ENCODE assay signal across 8 cellular contexts in the genomic region with DNA sequence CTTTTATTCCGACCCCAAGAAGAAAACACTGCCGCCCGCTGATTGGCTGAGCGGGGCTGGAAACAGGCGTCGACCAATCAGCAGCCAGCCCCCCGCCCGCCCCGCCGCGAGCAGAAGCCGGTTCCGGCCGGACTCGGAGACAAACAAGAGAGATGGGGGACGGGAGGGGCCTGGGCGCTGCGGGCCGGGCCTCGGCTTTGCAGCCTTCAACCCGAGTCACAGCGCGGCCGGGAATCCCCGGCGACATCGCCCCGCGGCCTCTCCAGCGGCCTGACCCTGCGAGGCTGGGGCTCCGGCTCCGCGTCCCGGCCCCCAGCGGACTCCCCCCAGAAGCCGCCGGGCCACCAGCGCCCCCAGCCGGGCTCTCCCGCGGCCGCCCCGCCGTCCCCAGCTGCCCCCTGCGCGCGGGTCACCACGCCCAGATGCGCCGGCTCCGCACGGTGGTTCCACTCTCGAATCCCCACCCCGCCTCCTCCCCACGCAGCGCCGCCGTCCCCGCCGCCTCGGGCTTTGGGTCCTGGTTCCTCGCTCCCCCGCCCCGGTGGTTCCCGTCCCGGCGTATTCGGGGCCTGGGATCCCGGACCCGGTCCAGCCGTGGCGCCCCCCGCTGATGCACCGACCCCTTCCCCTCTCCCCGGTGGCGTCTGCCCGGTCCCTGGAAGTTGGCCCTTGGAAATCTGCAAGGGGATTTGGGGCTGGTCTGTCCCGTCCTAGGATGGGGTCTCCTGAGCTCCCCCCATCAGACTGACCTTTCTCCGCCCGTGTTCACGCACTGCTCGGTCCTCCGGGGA. TPM values are rescaled to one million over a fixed set of nuclear protein-coding genes. Genes with fewer than 3 reads are reported as not detected.
DNase-seq lines count a peak whose midpoint lies in the region; ATAC-seq and TF ChIP-seq lines count a peak whose summit lies in the region.

No MANE protein-coding gene starts in this region.

- no peaks in the 10 kb centered on the region for H3K36me3 ChIP-seq in effector memory CD4-positive, alpha-beta T cell (ENCODE audit: control insufficient read depth, insufficient read depth, low read length)

- intact Hi-C loops in CD4-positive, alpha-beta T cell (cut with DNase I, micrococcal nuclease), result loop anchor here (1.0 to 10.0 kb wide), 7 partner anchors 20 to 420 kb away; a partner anchor contains a TSS

- CTCF ChIA-PET in CD4-positive, alpha-beta T cell (lab: Charles Lee), result interaction anchor here (1.2 to 2.1 kb wide), 9 partner anchors 11 to 264 kb away, joined by 4 to 12 read pairs (median 6); a partner anchor contains a TSS

- H3K9me3 ChIP-seq in CD4-positive, alpha-beta T cell (ENCODE audit: control insufficient read depth, low read length), result no peaks in the 10 kb centered on the region
- H3K9me3 ChIP-seq in effector memory CD4-positive, alpha-beta T cell (ENCODE audit: control insufficient read depth, low read length), result no peaks in the 10 kb centered on the region

- H3K27ac ChIP-seq in CD4-positive, alpha-beta T cell (ENCODE audit: low read depth, low read length), result peak overlapping the region; percentile 46
- peak overlapping the region; percentile 53 for H3K27ac ChIP-seq in effector memory CD4-positive, alpha-beta T cell (ENCODE audit: insufficient read depth, low read length, poor library complexity, severe bottlenecking)

- H3K4me1 ChIP-seq in effector memory CD4-positive, alpha-beta T cell (ENCODE audit: control insufficient read depth, insufficient read depth, low read length, poor library complexity, severe bottlenecking), result peaks cover 7% of the 10 kb centered on the region

- H3K4me3 ChIP-seq in effector memory CD4-positive, alpha-beta T cell (ENCODE audit: insufficient read depth, low read depth, low read length, poor library complexity, severe bottlenecking), result peak overlapping the region; percentile 79

- no peaks in the 10 kb centered on the region for H3K9me3 Mint-ChIP-seq in CD4-positive, alpha-beta T cell
- H3K9me3 Mint-ChIP-seq in memory B cell, result no peaks in the 10 kb centered on the region

- H3K27me3 ChIP-seq in CD4-positive, alpha-beta T cell (ENCODE audit: control insufficient read depth, insufficient read depth, low read length), result no peaks in the 10 kb centered on the region
- peaks cover 4% of the 10 kb centered on the region for H3K27me3 ChIP-seq in effector memory CD4-positive, alpha-beta T cell (replicated peaks; ENCODE audit: control insufficient read depth, insufficient read depth, low read length, poor library complexity, severe bottlenecking)

- DNase-seq in CD4-positive, alpha-beta T cell, result peak; percentile 76 to 89 (median 86)
- DNase-seq in HT-29 (ENCODE audit: low spot score), result peak; percentile 85
- peak; percentile 23 for DNase-seq in NK-92 (lab: John Stamatoyannopoulos, UW; ENCODE audit: unreplicated experiment)
- peak; percentile 78 to 79 for DNase-seq in activated CD8-positive, alpha-beta memory T cell treated with anti-CD3 and anti-CD28 coated beads for 4 hours (ENCODE audit: low read depth in 2 of 2)
- DNase-seq in effector memory CD4-positive, alpha-beta T cell, result peak; percentile 77 to 85 (median 83)
- DNase-seq in memory B cell (ENCODE audit: low spot score in 2 of 2), result peak; percentile 84 to 86
- peak; percentile 78 to 82 (median 81) for DNase-seq in stimulated activated CD4-positive, alpha-beta T cell treated with anti-CD3 and anti-CD28 coated beads, TNF-alpha, amount 100 ng/mL, for 48 hours (ENCODE audit: low read depth in 3 of 3)

- H3K36me3 Mint-ChIP-seq in CD4-positive, alpha-beta T cell (ENCODE audit: low read depth), result peaks cover 7% of the 10 kb centered on the region
- peaks cover 2% of the 10 kb centered on the region for H3K36me3 Mint-ChIP-seq in memory B cell

- POLR2A ChIA-PET in CD4-positive, alpha-beta T cell (lab: Charles Lee), result interaction anchor here (1.0 to 3.8 kb wide), 13 partner anchors 8 to 877 kb away, joined by 3 to 44 read pairs (median 6); a partner anchor contains a TSS

- ATAC-seq in CD4-positive, alpha-beta T cell (ENCODE audit: poor library complexity), result peak; percentile 75
- ATAC-seq in GM19455 (IDR thresholded peaks at IDR 0.05; ENCODE audit: unreplicated experiment) (peak; percentile 54), memory B cell (ENCODE audit: low read depth) (peak; percentile 69)

- no peaks in the 10 kb centered on the region for H3K27me3 Mint-ChIP-seq in CD4-positive, alpha-beta T cell
- H3K27me3 Mint-ChIP-seq in memory B cell, result no peaks in the 10 kb centered on the region

- H3K4me1 Mint-ChIP-seq in CD4-positive, alpha-beta T cell (ENCODE audit: low read depth), result peaks cover 23% of the 10 kb centered on the region
- H3K4me1 Mint-ChIP-seq in memory B cell, result peaks cover 37% of the 10 kb centered on the region

- TF ChIP-seq CTCF in CD4-positive, alpha-beta T cell (IDR thresholded peaks at IDR 0.05), result no peak

- peak overlapping the region; percentile 77 for H3K27ac Mint-ChIP-seq in CD4-positive, alpha-beta T cell
- H3K27ac Mint-ChIP-seq in memory B cell, result peak overlapping the region; percentile 96

- H3K4me3 Mint-ChIP-seq in CD4-positive, alpha-beta T cell, result peak overlapping the region; percentile 96
- peak overlapping the region; percentile 94 for H3K4me3 Mint-ChIP-seq in memory B cell

RNA-seq across cellular contexts. Expression of a gene that starts 0.4 kb away (rescaled TPM):
- 10 to 100 TPM in 1 of 2 experiments, 1 to 10 TPM in 1; 9.0 to 10.2 TPM for total RNA-seq in CD4-positive, alpha-beta T cell
- 22.4 and 34.0 TPM in 2 replicates for total RNA-seq in HT-29 (2014; rRNA removed; shearing (Covaris generic))

RNA-seq across cellular contexts. Expression of a gene that starts 16.5 kb away (rescaled TPM):
- under 1 TPM; 0.41 to 0.45 TPM for total RNA-seq in CD4-positive, alpha-beta T cell
- total RNA-seq in HT-29 (2014; rRNA removed; shearing (Covaris generic)), result 0.89 and 1.3 TPM in 2 replicates

RNA-seq across cellular contexts. Expression of a gene that starts 20.6 kb away (rescaled TPM):
- total RNA-seq in CD4-positive, alpha-beta T cell, result 1 to 10 TPM; 1.3 to 1.5 TPM
- 13.1 and 13.3 TPM in 2 replicates for total RNA-seq in HT-29 (2014; rRNA removed; shearing (Covaris generic))

RNA-seq across cellular contexts. Expression of a gene that starts 55.6 kb away (rescaled TPM):
- 100 to 1,000 TPM; 550 to 572 TPM for total RNA-seq in CD4-positive, alpha-beta T cell
- total RNA-seq in HT-29 (2014; rRNA removed; shearing (Covaris generic)), result 92.7 and 92.8 TPM in 2 replicates

Comparison
In these comparisons a context has a peak if more than half of its experiments do, and no peak if none do; other contexts are left out.
1. Peak in every context shown above with its lines: DNase-seq, ATAC-seq, H3K4me3 ChIP-seq and H3K27ac ChIP-seq.
2. DNase-seq: peak in every context shown above with its lines; median percentile 86 in CD4-positive, alpha-beta T cell; 85 in HT-29; 85 in memory B cell; 83 in effector memory CD4-positive, alpha-beta T cell; 81 in stimulated activated CD4-positive, alpha-beta T cell treated with anti-CD3 and anti-CD28 coated beads, TNF-alpha, amount 100 ng/mL, for 48 hours; 78 in activated CD8-positive, alpha-beta memory T cell treated with anti-CD3 and anti-CD28 coated beads for 4 hours; 23 in NK-92.